21 cellular contexts compared by ENCODE assay signal in genomic region chr13:81379183-81379582, GRCh38.
A peak's percentile ranks its signal among the peaks of the same experiment; 100 is the strongest.
DNase-seq lines count a peak whose midpoint lies in the region; ATAC-seq and TF ChIP-seq lines count a peak whose summit lies in the region.
"Had no signal": no experiment of that assay in that cellular context is flagged by ENCODE, and none has a peak within 500 bp of the region (broad histone marks: within the 10 kb centered on the region; RNA-seq: fewer than 3 reads in every experiment).

No MANE protein-coding gene starts in this region.

- H3K36me3 Mint-ChIP-seq in endothelial cell (ENCODE audit: low read depth, unreplicated experiment) (no peaks in the 10 kb centered on the region), type B pancreatic cell (peaks cover 4% of the 10 kb centered on the region)
- H3K36me3 Mint-ChIP-seq in activated T-cell treated with anti-CD3 and anti-CD28 coated beads, Interleukin-2, amount 50 U/mL, for 24 hours (ENCODE audit: low read depth), result no peaks in the 10 kb centered on the region
- H3K36me3 Mint-ChIP-seq: CD4-positive, alpha-beta memory T cell had no signal

- H3K4me3 Mint-ChIP-seq in endothelial cell (ENCODE audit: unreplicated experiment) (no peak overlapping the region), type B pancreatic cell (no peak overlapping the region)
- H3K4me3 Mint-ChIP-seq in activated T-cell treated with anti-CD3 and anti-CD28 coated beads, Interleukin-2, amount 50 U/mL, for 24 hours, result no peak overlapping the region
- H3K4me3 Mint-ChIP-seq: CD4-positive, alpha-beta memory T cell had no signal

- in situ Hi-C loops in SK-MEL-5 (cut with HindIII; ENCODE audit: low pct_unique_long_range_greater_than_20kb, low sequenced_read_pairs), result no loop called here

- peak; percentile 24 to 34 for DNase-seq in Kasumi-1 (lab: John Stamatoyannopoulos, UW)
- DNase-seq in SK-MEL-5 (ENCODE audit: low read depth, low spot score), result peak; percentile 14
- DNase-seq in endothelial cell (ENCODE audit: low spot score), result no peak
- DNase-seq in type B pancreatic cell (ENCODE audit: extremely low spot score, unreplicated experiment), result no peak
- no peak for DNase-seq in activated T-cell treated with anti-CD3 and anti-CD28 coated beads, Interleukin-2, amount 50 U/mL, for 24 hours
- DNase-seq: C1 segment of cervical spinal cord; Caco-2; CD4-positive, alpha-beta memory T cell; GM23248; H7; KG1; MM.1S; NCI-H2029; NCI-H446 treated with DMSO at 0.1 percent for 48 hours; NCI-H526; NCI-H82; NK-92 treated with Interleukin-12 subunit alpha and Interleukin-12 subunit beta, amount 100 ng/mL, for 24 hours; SHP77 treated with DMSO at 0.1 percent for 48 hours had no signal

- peak; percentile 22 for TF ChIP-seq CTCF in endothelial cell (IDR thresholded peaks at IDR 0.05; ENCODE audit: unreplicated experiment)
- peak; percentile 51 for TF ChIP-seq CTCF in type B pancreatic cell (conservative IDR thresholded peaks at IDR 0.05)

- H3K27ac Mint-ChIP-seq in endothelial cell (ENCODE audit: unreplicated experiment), result no peak overlapping the region
- H3K27ac Mint-ChIP-seq in type B pancreatic cell, result no peak overlapping the region
- H3K27ac Mint-ChIP-seq in activated T-cell treated with anti-CD3 and anti-CD28 coated beads, Interleukin-2, amount 50 U/mL, for 24 hours, result no peak overlapping the region
- H3K27ac Mint-ChIP-seq: CD4-positive, alpha-beta memory T cell had no signal

- H3K27me3 Mint-ChIP-seq in endothelial cell (ENCODE audit: unreplicated experiment), result no peaks in the 10 kb centered on the region
- H3K27me3 Mint-ChIP-seq in type B pancreatic cell, result no peaks in the 10 kb centered on the region
- H3K27me3 Mint-ChIP-seq in activated T-cell treated with anti-CD3 and anti-CD28 coated beads, Interleukin-2, amount 50 U/mL, for 24 hours, result no peaks in the 10 kb centered on the region
- H3K27me3 Mint-ChIP-seq: CD4-positive, alpha-beta memory T cell had no signal

- H3K9me3 Mint-ChIP-seq in endothelial cell (ENCODE audit: unreplicated experiment), result no peaks in the 10 kb centered on the region
- peaks cover 6% of the 10 kb centered on the region for H3K9me3 Mint-ChIP-seq in type B pancreatic cell
- peaks cover 18% of the 10 kb centered on the region for H3K9me3 Mint-ChIP-seq in activated T-cell treated with anti-CD3 and anti-CD28 coated beads, Interleukin-2, amount 50 U/mL, for 24 hours

- no peak for ATAC-seq in HG02571 (IDR thresholded peaks at IDR 0.05; ENCODE audit: unreplicated experiment)
- ATAC-seq in HG03139 (IDR thresholded peaks at IDR 0.05; ENCODE audit: unreplicated experiment), result no peak
- ATAC-seq: Panc1 had no signal

- H3K4me1 Mint-ChIP-seq in endothelial cell (ENCODE audit: unreplicated experiment) (no peaks in the 10 kb centered on the region), type B pancreatic cell (ENCODE audit: unreplicated experiment) (peaks cover 10% of the 10 kb centered on the region)
- H3K4me1 Mint-ChIP-seq in activated T-cell treated with anti-CD3 and anti-CD28 coated beads, Interleukin-2, amount 50 U/mL, for 24 hours (ENCODE audit: low read depth), result no peaks in the 10 kb centered on the region
- H3K4me1 Mint-ChIP-seq: CD4-positive, alpha-beta memory T cell had no signal

Comparison
In these comparisons a context has a peak if more than half of its experiments do, and no peak if none do; other contexts are left out.
1. DNase-seq: peak in Kasumi-1 (2 of 2) and SK-MEL-5 (single experiment); none in endothelial cell (single experiment), type B pancreatic cell (single experiment) and activated T-cell treated with anti-CD3 and anti-CD28 coated beads, Interleukin-2, amount 50 U/mL, for 24 hours (single experiment).